11 cellular contexts compared by ENCODE assay signal in the genomic region with DNA sequence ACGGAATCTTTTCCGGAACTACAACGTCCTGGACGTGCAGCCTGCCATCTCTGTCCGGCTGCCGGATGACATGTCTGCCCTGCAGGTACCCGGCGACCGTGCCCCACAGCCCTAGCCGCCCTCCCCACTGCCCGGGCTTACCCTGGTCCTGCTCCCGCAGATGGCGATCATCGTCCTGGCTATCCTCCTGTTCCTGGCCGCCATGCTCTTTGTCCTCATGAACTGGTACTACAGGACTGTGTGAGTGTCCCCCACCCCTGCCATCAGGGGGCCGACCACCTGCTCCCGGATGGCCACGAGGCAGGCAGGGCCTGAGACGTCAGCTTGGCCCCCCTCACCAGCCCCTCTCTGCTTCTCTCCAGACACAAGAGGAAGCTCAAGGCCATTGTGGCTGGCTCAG.
"Had no signal": no experiment of that assay in that cellular context is flagged by ENCODE, and none has a peak within 500 bp of the region (broad histone marks: within the 10 kb centered on the region; RNA-seq: fewer than 3 reads in every experiment).

No MANE protein-coding gene starts in this region.

- H3K4me2 ChIP-seq: hepatocyte, neural progenitor cell had no signal

- H3K4me3 Mint-ChIP-seq: natural killer cell treated with Interleukin-12 subunit alpha and Interleukin-12 subunit beta and Interleukin-15 and Interleukin-18, amount 100 ng/mL, for 72 hours; neural progenitor cell had no signal

- H3K36me3 ChIP-seq: neural progenitor cell, transverse colon had no signal

- H3K27me3 Mint-ChIP-seq: natural killer cell treated with Interleukin-12 subunit alpha and Interleukin-12 subunit beta and Interleukin-15 and Interleukin-18, amount 100 ng/mL, for 72 hours had no signal

- DNase-seq: cerebellar nuclear complex had no signal

- H3K79me2 ChIP-seq: hepatocyte had no signal

- H3K27ac ChIP-seq: hepatocyte, left ventricle myocardium inferior, neural progenitor cell, stomach, thoracic aorta, transverse colon had no signal

- H3K9ac ChIP-seq: neural progenitor cell had no signal

- H3K27ac Mint-ChIP-seq: natural killer cell treated with Interleukin-12 subunit alpha and Interleukin-12 subunit beta and Interleukin-15 and Interleukin-18, amount 100 ng/mL, for 72 hours; neural progenitor cell had no signal

- H3K9me3 ChIP-seq: left ventricle myocardium inferior, stomach, thoracic aorta, transverse colon had no signal

- H3K4me3 ChIP-seq: hepatocyte, left ventricle myocardium inferior, lung, neural progenitor cell, stomach, thoracic aorta, transverse colon had no signal

- H3K36me3 Mint-ChIP-seq: natural killer cell treated with Interleukin-12 subunit alpha and Interleukin-12 subunit beta and Interleukin-15 and Interleukin-18, amount 100 ng/mL, for 72 hours had no signal

- H3K9me3 Mint-ChIP-seq: natural killer cell treated with Interleukin-12 subunit alpha and Interleukin-12 subunit beta and Interleukin-15 and Interleukin-18, amount 100 ng/mL, for 72 hours; neural progenitor cell had no signal

- H3K27me3 ChIP-seq: hepatocyte, transverse colon had no signal

- FAIRE-seq: colon, kidney had no signal

- H2AFZ ChIP-seq: hepatocyte, neural progenitor cell had no signal

- H3K4me1 ChIP-seq: neural progenitor cell had no signal
